ENCODE assay signal across 31 cellular contexts in the genomic region with DNA sequence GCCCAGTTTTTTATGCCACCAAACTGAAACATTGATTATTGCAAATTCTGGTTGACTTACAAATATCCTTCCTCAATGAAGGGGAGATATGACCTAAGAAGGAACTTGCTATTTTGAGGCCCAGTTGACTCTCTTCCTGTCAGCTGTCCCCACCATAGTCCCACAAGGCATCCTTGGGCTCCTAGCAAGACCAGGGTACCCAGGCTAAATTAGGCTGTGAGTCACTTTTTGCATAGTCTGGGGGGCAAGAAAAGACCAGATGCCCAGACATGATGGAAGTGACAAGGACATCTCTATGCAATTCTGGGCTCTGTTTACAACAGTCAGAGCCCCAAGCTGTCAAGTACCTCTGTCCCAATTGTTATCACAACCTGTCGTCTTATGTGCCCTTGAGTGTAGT. TPM values are rescaled to one million over a fixed set of nuclear protein-coding genes. Genes with fewer than 3 reads are reported as not detected.
"Had no signal": no experiment of that assay in that cellular context is flagged by ENCODE, and none has a peak within 500 bp of the region (broad histone marks: within the 10 kb centered on the region; RNA-seq: fewer than 3 reads in every experiment).

No MANE protein-coding gene starts in this region.

- DNase-seq: activated CD4-positive, alpha-beta memory T cell treated with anti-CD3 and anti-CD28 coated beads for 36 hours; activated CD4-positive, alpha-beta T cell treated with anti-CD3 and anti-CD28 coated beads for 36 hours; activated CD4-positive, alpha-beta T cell treated with anti-CD3 and anti-CD28 coated beads, Interleukin-2, amount 10 ng/mL, durations not matched to agents 7 days and 5 days; activated CD8-positive, alpha-beta memory T cell treated with anti-CD3 and anti-CD28 coated beads, Interleukin-2, amount 50 U/mL, for 4 hours; activated gamma-delta T cell treated with Interleukin-2 at 50 U/mL for 16 hours; activated naive CD4-positive, alpha-beta T cell treated with anti-CD3 and anti-CD28 coated beads for 36 hours; activated T-cell treated with anti-CD3 and anti-CD28 coated beads for 4 hours; activated T-cell treated with anti-CD3 and anti-CD28 coated beads, Interleukin-2, amount 50 U/mL, for 4 hours; adrenal gland; body of pancreas; cerebellar nuclear complex; Kasumi-1; KG1; MG63; NCI-H1092; NCI-H1436 treated with DMSO at 0.1 percent for 48 hours; NCI-H187; NCI-H2029 treated with DMSO at 0.1 percent for 48 hours; NCI-H2107; NCI-H2171; NCI-H510A; NCI-H526; NCI-H748 treated with DMSO at 0.1 percent for 48 hours; NK-92 treated with Interleukin-12 subunit alpha and Interleukin-12 subunit beta, amount 100 ng/mL, for 24 hours; PC-3; Peyer's patch; RPMI8226; SHP77 treated with DMSO at 0.1 percent for 48 hours; SK-N-SH had no signal

- H3K4me1 ChIP-seq: body of pancreas, breast epithelium, Peyer's patch, SJSA1 had no signal

- H3K36me3 ChIP-seq: adrenal gland, breast epithelium, MG63, Peyer's patch, SJSA1 had no signal

- H3K4me3 ChIP-seq: adrenal gland, body of pancreas, breast epithelium, MG63, Peyer's patch, SJSA1 had no signal

- H3K9me3 ChIP-seq: adrenal gland, body of pancreas, breast epithelium, MG63, Peyer's patch, SJSA1, SK-N-SH had no signal

- H3K27ac ChIP-seq: adrenal gland, body of pancreas, breast epithelium, Peyer's patch, SJSA1 had no signal

- H3K27me3 ChIP-seq: adrenal gland, body of pancreas, breast epithelium, MG63, Peyer's patch had no signal

RNA-seq across cellular contexts. Expression of a gene that starts 31.8 kb away (rescaled TPM):
- total RNA-seq: activated CD4-positive, alpha-beta memory T cell treated with anti-CD3 and anti-CD28 coated beads for 36 hours; activated CD4-positive, alpha-beta T cell treated with anti-CD3 and anti-CD28 coated beads for 36 hours; activated CD4-positive, alpha-beta T cell treated with anti-CD3 and anti-CD28 coated beads, Interleukin-2, amount 10 ng/mL, durations not matched to agents 7 days and 5 days; activated naive CD4-positive, alpha-beta T cell treated with anti-CD3 and anti-CD28 coated beads for 36 hours; SJSA1 had no signal
